2 cellular contexts compared by ENCODE assay signal in the genomic region with DNA sequence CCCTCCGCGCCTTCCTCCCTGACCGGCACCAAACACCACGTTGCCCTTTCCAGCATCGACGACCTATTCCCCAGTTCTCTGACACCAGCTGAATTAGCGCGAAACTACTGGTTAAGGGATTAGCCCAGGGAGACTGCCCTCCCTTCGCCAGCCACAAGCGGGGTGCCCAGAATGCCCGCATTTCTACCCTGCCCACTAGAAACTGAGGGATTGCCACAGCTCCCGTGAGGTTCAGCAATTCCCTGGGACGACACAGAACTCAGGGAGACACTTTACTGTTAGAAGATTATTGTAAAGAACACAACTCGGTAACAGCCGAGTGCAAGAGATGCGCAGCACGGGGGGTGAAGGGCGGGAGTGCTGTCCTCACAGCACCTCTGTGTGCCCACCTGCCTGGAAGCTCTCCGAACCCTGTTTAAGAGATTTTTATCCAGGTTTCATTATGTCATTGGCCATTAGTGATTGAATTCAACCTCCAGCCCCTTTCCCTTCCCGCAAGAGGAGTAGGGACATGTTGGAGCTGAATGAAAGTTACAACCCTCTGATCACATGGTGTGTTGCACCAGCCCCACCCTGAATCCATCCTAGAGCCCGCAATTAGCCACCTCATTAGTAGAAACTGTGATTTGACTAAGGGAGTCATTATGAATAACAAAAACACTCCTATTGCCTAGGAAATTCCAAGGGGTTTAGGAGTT.
TF ChIP-seq lines count a peak whose summit lies in the region.

No MANE protein-coding gene starts in this region.

TF ChIP-seq in SK-N-SH, 30 proteins besides CTCF, POLR2A, EP300 and RAD21:
- TF ChIP-seq, protein P1, sequence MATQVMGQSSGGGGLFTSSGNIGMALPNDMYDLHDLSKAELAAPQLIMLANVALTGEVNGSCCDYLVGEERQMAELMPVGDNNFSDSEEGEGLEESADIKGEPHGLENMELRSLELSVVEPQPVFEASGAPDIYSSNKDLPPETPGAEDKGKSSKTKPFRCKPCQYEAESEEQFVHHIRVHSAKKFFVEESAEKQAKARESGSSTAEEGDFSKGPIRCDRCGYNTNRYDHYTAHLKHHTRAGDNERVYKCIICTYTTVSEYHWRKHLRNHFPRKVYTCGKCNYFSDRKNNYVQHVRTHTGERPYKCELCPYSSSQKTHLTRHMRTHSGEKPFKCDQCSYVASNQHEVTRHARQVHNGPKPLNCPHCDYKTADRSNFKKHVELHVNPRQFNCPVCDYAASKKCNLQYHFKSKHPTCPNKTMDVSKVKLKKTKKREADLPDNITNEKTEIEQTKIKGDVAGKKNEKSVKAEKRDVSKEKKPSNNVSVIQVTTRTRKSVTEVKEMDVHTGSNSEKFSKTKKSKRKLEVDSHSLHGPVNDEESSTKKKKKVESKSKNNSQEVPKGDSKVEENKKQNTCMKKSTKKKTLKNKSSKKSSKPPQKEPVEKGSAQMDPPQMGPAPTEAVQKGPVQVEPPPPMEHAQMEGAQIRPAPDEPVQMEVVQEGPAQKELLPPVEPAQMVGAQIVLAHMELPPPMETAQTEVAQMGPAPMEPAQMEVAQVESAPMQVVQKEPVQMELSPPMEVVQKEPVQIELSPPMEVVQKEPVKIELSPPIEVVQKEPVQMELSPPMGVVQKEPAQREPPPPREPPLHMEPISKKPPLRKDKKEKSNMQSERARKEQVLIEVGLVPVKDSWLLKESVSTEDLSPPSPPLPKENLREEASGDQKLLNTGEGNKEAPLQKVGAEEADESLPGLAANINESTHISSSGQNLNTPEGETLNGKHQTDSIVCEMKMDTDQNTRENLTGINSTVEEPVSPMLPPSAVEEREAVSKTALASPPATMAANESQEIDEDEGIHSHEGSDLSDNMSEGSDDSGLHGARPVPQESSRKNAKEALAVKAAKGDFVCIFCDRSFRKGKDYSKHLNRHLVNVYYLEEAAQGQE (IDR thresholded peaks at IDR 0.05; ENCODE audit: low read depth, low read length): no peak
- TF ChIP-seq RFX5 (IDR thresholded peaks at IDR 0.05; ENCODE audit: low read length) (no peak), EZH2phosphoT487 (IDR thresholded peaks at IDR 0.05; ENCODE audit: borderline replicate concordance, low read depth) (no peak)

TF ChIP-seq in SK-N-SH treated with all-trans-retinoic acid at 6 μM for 48 hours, 23 proteins besides CTCF, POLR2A, EP300 and RAD21 (continued from another document):
- TF ChIP-seq, protein P2, sequence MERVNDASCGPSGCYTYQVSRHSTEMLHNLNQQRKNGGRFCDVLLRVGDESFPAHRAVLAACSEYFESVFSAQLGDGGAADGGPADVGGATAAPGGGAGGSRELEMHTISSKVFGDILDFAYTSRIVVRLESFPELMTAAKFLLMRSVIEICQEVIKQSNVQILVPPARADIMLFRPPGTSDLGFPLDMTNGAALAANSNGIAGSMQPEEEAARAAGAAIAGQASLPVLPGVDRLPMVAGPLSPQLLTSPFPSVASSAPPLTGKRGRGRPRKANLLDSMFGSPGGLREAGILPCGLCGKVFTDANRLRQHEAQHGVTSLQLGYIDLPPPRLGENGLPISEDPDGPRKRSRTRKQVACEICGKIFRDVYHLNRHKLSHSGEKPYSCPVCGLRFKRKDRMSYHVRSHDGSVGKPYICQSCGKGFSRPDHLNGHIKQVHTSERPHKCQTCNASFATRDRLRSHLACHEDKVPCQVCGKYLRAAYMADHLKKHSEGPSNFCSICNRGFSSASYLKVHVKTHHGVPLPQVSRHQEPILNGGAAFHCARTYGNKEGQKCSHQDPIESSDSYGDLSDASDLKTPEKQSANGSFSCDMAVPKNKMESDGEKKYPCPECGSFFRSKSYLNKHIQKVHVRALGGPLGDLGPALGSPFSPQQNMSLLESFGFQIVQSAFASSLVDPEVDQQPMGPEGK (CRISPR knock-in tag; IDR thresholded peaks at IDR 0.05; ENCODE audit: borderline replicate concordance): no peak
TF ChIP-seq in SK-N-SH treated with all-trans-retinoic acid at 6 μM for 48 hours: peak in this region for 0.
